1 cellular context compared by ENCODE assay signal in genomic region chr1:16391408-16391807, GRCh38.
TF ChIP-seq lines count a peak whose summit lies in the region.

No MANE protein-coding gene starts in this region.

TF ChIP-seq in H1, 55 proteins besides CTCF, POLR2A, EP300 and RAD21:
- no peak for TF ChIP-seq EGR1 (IDR thresholded peaks at IDR 0.05; ENCODE audit: borderline replicate concordance, low read depth, low read length)
